Comparison of ENCODE assay signal across 8 cellular contexts in the genomic region with DNA sequence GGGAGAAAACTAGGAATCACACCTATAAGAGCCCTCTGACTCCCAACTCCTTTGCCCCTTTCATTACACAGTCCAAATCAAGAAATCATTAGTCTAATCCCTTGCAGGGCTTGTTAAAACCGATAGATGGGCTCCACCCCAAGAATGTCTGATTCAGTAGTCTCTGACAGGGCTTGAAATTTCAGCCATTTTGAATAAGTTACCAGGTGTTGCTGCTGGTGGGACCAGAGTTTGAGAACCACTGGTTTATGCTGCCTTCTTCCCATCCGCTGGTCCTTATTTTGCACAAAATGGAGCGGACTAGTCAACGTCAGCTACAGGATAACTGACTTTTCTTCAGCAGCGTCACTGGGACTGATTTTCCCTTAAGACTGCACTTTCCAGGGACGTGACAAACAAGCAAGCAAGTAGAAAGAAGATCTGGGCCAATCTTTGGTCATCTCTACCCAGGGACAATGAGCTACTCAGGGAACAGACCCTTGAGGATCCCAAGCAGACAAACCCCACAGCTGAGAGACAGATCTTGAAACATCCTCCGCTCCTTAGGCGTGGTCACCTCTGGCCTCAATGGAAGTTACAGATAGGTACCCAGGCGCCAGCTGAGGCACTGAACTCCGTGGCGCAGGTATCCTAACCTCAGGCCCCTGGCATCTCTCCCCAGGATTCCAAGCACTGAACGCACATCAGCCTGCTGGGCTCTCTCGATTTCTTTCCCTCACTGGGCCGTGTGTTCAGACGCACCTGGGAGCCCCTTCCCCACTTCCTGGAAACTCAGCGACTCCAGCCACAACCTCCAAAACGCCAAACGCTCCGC. TPM values are rescaled to one million over a fixed set of nuclear protein-coding genes. Genes with fewer than 3 reads are reported as not detected.
DNase-seq lines count a peak whose midpoint lies in the region; ATAC-seq and TF ChIP-seq lines count a peak whose summit lies in the region.

No MANE protein-coding gene starts in this region.

- peaks cover 3% of the 10 kb centered on the region for H3K4me1 Mint-ChIP-seq in MCF 10A (ENCODE audit: insufficient read depth, unreplicated experiment)

- H3K27ac Mint-ChIP-seq in MCF 10A (ENCODE audit: low read depth, unreplicated experiment) = peak overlapping the region; percentile 100

- WGBS in mesodermal cell (ENCODE audit: insufficient coverage in 2 of 2), 2 experiments = 18 to 22% methylated on average over 16 to 19 of the region's 19 CpGs

- H3K27me3 Mint-ChIP-seq in MCF 10A (ENCODE audit: insufficient read depth, unreplicated experiment) = no peaks in the 10 kb centered on the region

- no TSS peak for BruUV-seq in MCF 10A (replicated peaks; lab: Mats Ljungman, UMichigan)

- no peak for TF ChIP-seq CTCF in MCF 10A (IDR thresholded peaks at IDR 0.05; ENCODE audit: unreplicated experiment)

- peak overlapping the region; percentile 92 for H3K27ac ChIP-seq in mesodermal cell (ENCODE audit: low read depth, low read length, severe bottlenecking)

- H3K36me3 ChIP-seq in mesodermal cell (ENCODE audit: control insufficient read depth, insufficient read depth, low read length) = peaks cover 41% of the 10 kb centered on the region

- peak overlapping the region; percentile 96 for H3K4me3 ChIP-seq in mesodermal cell (ENCODE audit: extremely low read depth, insufficient read depth, low read length, poor library complexity, severe bottlenecking)

- intact Hi-C loops in MCF 10A (cut with micrococcal nuclease) = loop anchor here (2.0 kb wide), 1 partner anchor 13 kb away; no protein-coding TSS in a partner anchor

- peaks cover 8% of the 10 kb centered on the region for H3K36me3 Mint-ChIP-seq in MCF 10A (ENCODE audit: insufficient read depth, unreplicated experiment)

- ATAC-seq in HG03457 (IDR thresholded peaks at IDR 0.05; ENCODE audit: unreplicated experiment) = no peak
- ATAC-seq in HG02763 (IDR thresholded peaks at IDR 0.05; ENCODE audit: unreplicated experiment) = no peak

- peaks cover 35% of the 10 kb centered on the region for H3K4me1 ChIP-seq in mesodermal cell (ENCODE audit: control insufficient read depth, insufficient read depth, low read length, poor library complexity, severe bottlenecking)

- H3K4me3 Mint-ChIP-seq in MCF 10A (ENCODE audit: unreplicated experiment) = peak overlapping the region; percentile 88

- H3K9me3 ChIP-seq in mesodermal cell (ENCODE audit: control insufficient read depth, low read length) = no peaks in the 10 kb centered on the region

- POLR2A ChIA-PET in MCF 10A (lab: Yijun Ruan, JAX) = interaction anchor here (0.6 to 8.5 kb wide), 7 partner anchors 13 to 1238 kb away, joined by 3 to 130 read pairs (median 5); a partner anchor contains a TSS

- CTCF ChIA-PET in MCF 10A (lab: Yijun Ruan, JAX) = interaction anchor here (0.5 to 2.1 kb wide), 8 partner anchors 9 to 1115 kb away, joined by 3 to 7 read pairs (median 3); no protein-coding TSS in a partner anchor

- peak; percentile 4 for DNase-seq in stimulated activated CD4-positive, alpha-beta T cell treated with anti-CD3 and anti-CD28 coated beads, Interleukin-15, amount 100 ng/mL, for 24 hours
- DNase-seq in stimulated activated CD4-positive, alpha-beta T cell treated with anti-CD3 and anti-CD28 coated beads, Interleukin-2, amount 100 ng/mL, for 48 hours = no peak
- DNase-seq in MCF 10A (ENCODE audit: unreplicated experiment) (no peak), amniotic stem cell (lab: John Stamatoyannopoulos, UW) (no peak)
- DNase-seq in activated CD4-positive, alpha-beta T cell treated with anti-CD3 and anti-CD28 coated beads for 1 hour = no peak

- H3K9me3 Mint-ChIP-seq in MCF 10A (ENCODE audit: unreplicated experiment) = no peaks in the 10 kb centered on the region

RNA-seq across cellular contexts. Expression of a gene that starts 0.9 kb away (rescaled TPM):
- total RNA-seq in MCF 10A (2022) = 44.9 and 45.7 TPM in 2 replicates
- 94.1 TPM for polyA plus RNA-seq in mesodermal cell (2013, experiment 1 of 2)
- polyA plus RNA-seq in mesodermal cell (2013, experiment 2 of 2) = 84.8 TPM

RNA-seq across cellular contexts. Expression of a gene that starts 1.2 kb away (rescaled TPM):
- 38.6 and 40.0 TPM in 2 replicates for total RNA-seq in MCF 10A (2022)
- 30.0 TPM for polyA plus RNA-seq in mesodermal cell (2013, experiment 1 of 2)
- polyA plus RNA-seq in mesodermal cell (2013, experiment 2 of 2) = 24.4 TPM
